1 cellular context compared by ENCODE assay signal in the genomic region with DNA sequence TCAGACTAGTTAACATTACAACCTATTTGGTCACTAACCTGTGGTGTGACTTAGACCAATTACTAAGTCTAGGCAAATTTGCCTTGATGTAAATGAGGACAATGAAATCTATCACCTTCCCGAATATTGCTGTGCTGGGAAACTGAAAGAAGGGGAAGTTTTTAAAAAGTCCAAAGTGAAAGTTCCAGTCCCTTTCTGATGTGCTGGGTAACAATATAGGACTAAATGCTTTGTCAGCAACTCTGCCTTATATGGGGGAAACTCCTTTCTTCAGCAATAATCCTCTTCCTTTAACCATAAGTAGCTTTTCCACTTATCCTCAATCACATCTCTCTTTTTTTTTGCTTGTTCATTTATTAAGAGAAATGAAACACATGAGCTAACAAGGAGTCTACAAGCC.
A peak's percentile ranks its signal among the peaks of the same experiment; 100 is the strongest.
TF ChIP-seq lines count a peak whose summit lies in the region.

No MANE protein-coding gene starts in this region.

TF ChIP-seq in HepG2, 621 proteins besides CTCF, POLR2A, EP300 and RAD21:
- TF ChIP-seq MAFF (IDR thresholded peaks at IDR 0.05; ENCODE audit: low read depth, low read length), result peak; percentile 91
- no peak for TF ChIP-seq MED8 (CRISPR knock-in tag; IDR thresholded peaks at IDR 0.05; ENCODE audit: insufficient replicate concordance)
- peak; percentile 89 to 92 for TF ChIP-seq MAFK (conservative IDR thresholded peaks at IDR 0.05 in 1 of 2, IDR thresholded peaks at IDR 0.05 in 1 of 2; ENCODE audit: low read length in 2 of 2)
TF ChIP-seq in HepG2: peak in this region for 2.
